15 cellular contexts compared by ENCODE assay signal in genomic region chr11:59891781-59892181, GRCh38. TPM values are rescaled to one million over a fixed set of nuclear protein-coding genes. Genes with fewer than 3 reads are reported as not detected.
DNase-seq lines count a peak whose midpoint lies in the region; ATAC-seq, FAIRE-seq and TF ChIP-seq lines count a peak whose summit lies in the region.
"Had no signal": no experiment of that assay in that cellular context is flagged by ENCODE, and none has a peak within 500 bp of the region (broad histone marks: within the 10 kb centered on the region; RNA-seq: fewer than 3 reads in every experiment).

No MANE protein-coding gene starts in this region.

- H3K23ac ChIP-seq in mesendoderm (ENCODE audit: low read length): no peak overlapping the region

- H3K36me3 ChIP-seq in mesendoderm (ENCODE audit: control insufficient read depth, insufficient read depth, low read length) (no peaks in the 10 kb centered on the region), lower lobe of right lung (no peaks in the 10 kb centered on the region), tibial artery (no peaks in the 10 kb centered on the region), pancreas (no peaks in the 10 kb centered on the region)
- H3K36me3 ChIP-seq: stomach had no signal

- peak overlapping the region; percentile 45 for H3K9ac ChIP-seq in mesendoderm (ENCODE audit: low read length)
- H3K9ac ChIP-seq: parathyroid adenoma had no signal

- no peak overlapping the region for H3K4me3 ChIP-seq in mesendoderm (ENCODE audit: low read length)
- no peak overlapping the region for H3K4me3 ChIP-seq in lower lobe of right lung
- no peak overlapping the region for H3K4me3 ChIP-seq in tibial artery
- no peak overlapping the region for H3K4me3 ChIP-seq in pancreas
- H3K4me3 ChIP-seq: dorsolateral prefrontal cortex, mucosa of descending colon, stomach had no signal

- H2BK5ac ChIP-seq in mesendoderm (ENCODE audit: low read length): no peak overlapping the region

- peaks cover 23% of the 10 kb centered on the region for H3K36me3 Mint-ChIP-seq in endothelial cell (ENCODE audit: low read depth, unreplicated experiment)

- H4K8ac ChIP-seq in mesendoderm (ENCODE audit: low read depth, low read length): no peak overlapping the region

- H3K18ac ChIP-seq in mesendoderm (ENCODE audit: low read length): no peak overlapping the region

- H3K56ac ChIP-seq in mesendoderm (ENCODE audit: low read length): peak overlapping the region; percentile 79

- peaks cover 24% of the 10 kb centered on the region for H3K9me3 ChIP-seq in lower lobe of right lung
- peaks cover 0 to 18% (median 12%) of the 10 kb centered on the region in 3 donors for H3K9me3 ChIP-seq in tibial artery
- H3K9me3 ChIP-seq in pancreas: no peaks in the 10 kb centered on the region

- H3K4me2 ChIP-seq in mesendoderm (ENCODE audit: low read length): no peak overlapping the region

- TF ChIP-seq CTCF in endothelial cell (IDR thresholded peaks at IDR 0.05; ENCODE audit: unreplicated experiment) (no peak), lower lobe of right lung (IDR thresholded peaks at IDR 0.05) (no peak), tibial artery (IDR thresholded peaks at IDR 0.05) (no peak), pancreas (IDR thresholded peaks at IDR 0.05) (no peak)

- no peaks in the 10 kb centered on the region for H3K27me3 Mint-ChIP-seq in endothelial cell (ENCODE audit: unreplicated experiment)

- H3K27me3 ChIP-seq in mesendoderm (ENCODE audit: insufficient read depth, low read length, poor library complexity) (no peaks in the 10 kb centered on the region), lower lobe of right lung (ENCODE audit: low read depth) (no peaks in the 10 kb centered on the region), tibial artery (no peaks in the 10 kb centered on the region), pancreas (no peaks in the 10 kb centered on the region)
- H3K27me3 ChIP-seq: dorsolateral prefrontal cortex, stomach had no signal

- H3K4me1 ChIP-seq in mesendoderm (ENCODE audit: control insufficient read depth, low read depth, low read length) (peaks cover 4% of the 10 kb centered on the region), lower lobe of right lung (no peaks in the 10 kb centered on the region), tibial artery (no peaks in the 10 kb centered on the region), pancreas (no peaks in the 10 kb centered on the region)
- H3K4me1 ChIP-seq: parathyroid adenoma, stomach had no signal

- peak; percentile 33 for DNase-seq in GF-D8 (lab: John Stamatoyannopoulos, UW)
- peak; percentile 3 for DNase-seq in NCI-H226
- DNase-seq in endothelial cell (ENCODE audit: low spot score): peak; percentile 10
- DNase-seq in mesendoderm: peak; percentile 88
- no peak for DNase-seq in lower lobe of right lung
- DNase-seq in AG20443 (ENCODE audit: low spot score): no peak
- no peak for DNase-seq in tibial artery
- no peak for DNase-seq in pancreas
- DNase-seq: activated gamma-delta T cell, dorsolateral prefrontal cortex, mucosa of descending colon, stomach had no signal

- H2BK15ac ChIP-seq in mesendoderm (replicated peaks; ENCODE audit: low read depth): no peak overlapping the region

- no peak overlapping the region for H3K4ac ChIP-seq in mesendoderm (ENCODE audit: low read depth, low read length)

- no peaks in the 10 kb centered on the region for H3K79me1 ChIP-seq in mesendoderm (ENCODE audit: low read length)

- H3K79me2 ChIP-seq in mesendoderm (ENCODE audit: control insufficient read depth, insufficient read depth, low read length): no peaks in the 10 kb centered on the region
- H3K79me2 ChIP-seq: parathyroid adenoma had no signal

- H3K4me3 Mint-ChIP-seq in endothelial cell (ENCODE audit: unreplicated experiment): no peak overlapping the region

- H3K27ac Mint-ChIP-seq in endothelial cell (ENCODE audit: unreplicated experiment): no peak overlapping the region

- WGBS in mesendoderm (ENCODE audit: extremely low coverage, insufficient coverage, low lambda C conversion rate): no CpG with 5 or more reads among the region's 4 CpGs
- 62 to 79% methylated on average over 4 of the region's 4 CpGs for WGBS in pancreas, 2 donors

- no peak for ATAC-seq in lower lobe of right lung
- ATAC-seq in pancreas: no peak
- ATAC-seq: mucosa of descending colon had no signal

- H2AK5ac ChIP-seq in mesendoderm (ENCODE audit: low read length): no peak overlapping the region

- intact Hi-C loops in lower lobe of right lung (cut with DNase I): no loop called here
- intact Hi-C loops in tibial artery (cut with DNase I; ENCODE audit: low total_unique reads): no loop called here
- intact Hi-C loops in pancreas (cut with DNase I): no loop called here

- H4K5ac ChIP-seq in mesendoderm (ENCODE audit: low read length): no peak overlapping the region

- H3K27ac ChIP-seq in mesendoderm (ENCODE audit: low read depth, low read length) (no peak overlapping the region), lower lobe of right lung (no peak overlapping the region), tibial artery (no peak overlapping the region), pancreas (no peak overlapping the region)
- H3K27ac ChIP-seq: dorsolateral prefrontal cortex, parathyroid adenoma, stomach had no signal

- FAIRE-seq in pancreas (lab: Jason Lieb, UNC): no peak
- FAIRE-seq: D721Med had no signal

- peaks cover 10% of the 10 kb centered on the region for H3K9me3 Mint-ChIP-seq in endothelial cell (ENCODE audit: unreplicated experiment)

- H3K4me1 Mint-ChIP-seq in endothelial cell (ENCODE audit: unreplicated experiment): peaks cover 5% of the 10 kb centered on the region

- H2BK120ac ChIP-seq in mesendoderm (ENCODE audit: low read depth, low read length): no peak overlapping the region

RNA-seq across cellular contexts. Expression of gene OOSP3, which starts 13.2 kb away (rescaled TPM):
- total RNA-seq in endothelial cell (ENCODE audit: unreplicated experiment) (0.54 TPM), lower lobe of right lung (not detected), pancreas (not detected)
- polyA plus RNA-seq in mesendoderm (2013, experiment 1 of 2): 0.15 TPM
- 0.13 TPM for polyA plus RNA-seq in mesendoderm (2013, experiment 2 of 2)
- not detected for polyA plus RNA-seq in pancreas
- total RNA-seq: activated CD8-positive, alpha-beta memory T cell treated with anti-CD3 and anti-CD28 coated beads for 36 hours; stomach had no signal
- polyA plus RNA-seq: stomach had no signal

RNA-seq across cellular contexts. Expression of gene TCN1, which starts 25.5 kb away (rescaled TPM):
- total RNA-seq in endothelial cell (ENCODE audit: unreplicated experiment) (not detected), lower lobe of right lung (1.7 TPM), pancreas (10 to 100 TPM in 3 of 6 donors, 1 to 10 TPM in 3; 3.1 to 52.2 (median 9.6) TPM)
- polyA plus RNA-seq in mesendoderm (2013, experiment 1 of 2): not detected
- not detected for polyA plus RNA-seq in mesendoderm (2013, experiment 2 of 2)
- under 1 TPM; 0.11 to 0.80 TPM for polyA plus RNA-seq in pancreas
- total RNA-seq: activated CD8-positive, alpha-beta memory T cell treated with anti-CD3 and anti-CD28 coated beads for 36 hours had no signal

RNA-seq across cellular contexts. Expression of gene OOSP1, which starts 46.5 kb away (rescaled TPM):
- 0.38 TPM for total RNA-seq in endothelial cell (ENCODE audit: unreplicated experiment)
- 0.08 TPM for polyA plus RNA-seq in mesendoderm (2013, experiment 1 of 2)
- 0.06 TPM for polyA plus RNA-seq in mesendoderm (2013, experiment 2 of 2)
- total RNA-seq in lower lobe of right lung: not detected
- not detected for total RNA-seq in pancreas
- polyA plus RNA-seq in pancreas: not detected
- total RNA-seq: activated CD8-positive, alpha-beta memory T cell treated with anti-CD3 and anti-CD28 coated beads for 36 hours; mucosa of descending colon; stomach had no signal
- polyA plus RNA-seq: stomach had no signal

RNA-seq across cellular contexts. Expression of gene CBLIF, which starts 46.5 kb away (rescaled TPM):
- total RNA-seq in endothelial cell (ENCODE audit: unreplicated experiment) (not detected), lower lobe of right lung (not detected), pancreas (1 to 10 TPM in 1 of 6 donors, under 1 TPM in 2, not detected in 3; 0.55 to 2.1 (median 0.61) TPM)
- polyA plus RNA-seq in mesendoderm (2013, experiment 1 of 2): not detected
- not detected for polyA plus RNA-seq in mesendoderm (2013, experiment 2 of 2)
- polyA plus RNA-seq in pancreas: under 1 TPM in 1 of 2 donors, not detected in 1; 0.05 TPM
- total RNA-seq: activated CD8-positive, alpha-beta memory T cell treated with anti-CD3 and anti-CD28 coated beads for 36 hours; dorsolateral prefrontal cortex had no signal

Comparison
In these comparisons a context has a peak if more than half of its experiments do, and no peak if none do; other contexts are left out.
1. DNase-seq: peak in GF-D8 (single experiment), NCI-H226 (single experiment), endothelial cell (single experiment) and mesendoderm (single experiment); none in lower lobe of right lung (single experiment), AG20443 (single experiment), tibial artery (0 of 2) and pancreas (0 of 6).